Comparison of ENCODE assay signal across 15 cellular contexts in genomic region chr6:13765570-13765969, GRCh38. TPM values are rescaled to one million over a fixed set of nuclear protein-coding genes. Genes with fewer than 3 reads are reported as not detected.
DNase-seq lines count a peak whose midpoint lies in the region; ATAC-seq and TF ChIP-seq lines count a peak whose summit lies in the region.
"Had no signal": no experiment of that assay in that cellular context is flagged by ENCODE, and none has a peak within 500 bp of the region (broad histone marks: within the 10 kb centered on the region; RNA-seq: fewer than 3 reads in every experiment).

No MANE protein-coding gene starts in this region.

- H3K4me2 ChIP-seq in PC-9, result peak overlapping the region; percentile 24

- intact Hi-C loops in PC-9 (cut with micrococcal nuclease; ENCODE audit: unreplicated experiment), result loop anchor here (1.0 kb wide), 1 partner anchor 40 kb away; no protein-coding TSS in a partner anchor

- H2AFZ ChIP-seq in PC-9, result no peak overlapping the region; the same call in 1 of the 2 replicates

- H3K4me3 ChIP-seq in PC-9, result no peak overlapping the region
- H3K4me3 ChIP-seq: upper lobe of right lung had no signal

- H3F3A ChIP-seq in PC-9 (ENCODE audit: insufficient read depth, low read depth), result peaks cover 11% of the 10 kb centered on the region

- no peak for TF ChIP-seq CTCF in PC-9 (conservative IDR thresholded peaks at IDR 0.05)
- TF ChIP-seq CTCF in type B pancreatic cell (conservative IDR thresholded peaks at IDR 0.05), result no peak

- peaks cover 48% of the 10 kb centered on the region for H3K4me1 Mint-ChIP-seq in activated naive CD8-positive, alpha-beta T cell treated with anti-CD3 and anti-CD28 coated beads, Interleukin-2, amount 10 ng/mL, durations not matched to agents 7 days and 5 days
- H3K4me1 Mint-ChIP-seq in activated naive CD8-positive, alpha-beta T cell treated with anti-CD3 and anti-CD28 coated beads for 36 hours, result peaks cover 49% of the 10 kb centered on the region
- H3K4me1 Mint-ChIP-seq in type B pancreatic cell (ENCODE audit: unreplicated experiment), result peaks cover 31% of the 10 kb centered on the region

- H3K36me3 ChIP-seq in PC-9 (ENCODE audit: low read depth), result no peaks in the 10 kb centered on the region
- H3K36me3 ChIP-seq: upper lobe of right lung had no signal

- H3K36me3 Mint-ChIP-seq in activated naive CD8-positive, alpha-beta T cell treated with anti-CD3 and anti-CD28 coated beads, Interleukin-2, amount 10 ng/mL, durations not matched to agents 7 days and 5 days, result peaks cover 2% of the 10 kb centered on the region
- peaks cover 6% of the 10 kb centered on the region for H3K36me3 Mint-ChIP-seq in activated naive CD8-positive, alpha-beta T cell treated with anti-CD3 and anti-CD28 coated beads for 36 hours
- H3K36me3 Mint-ChIP-seq in type B pancreatic cell, result no peaks in the 10 kb centered on the region

- H3K27ac ChIP-seq in PC-9, result peak overlapping the region; percentile 30
- H3K27ac ChIP-seq: upper lobe of right lung had no signal

- BruUV-seq in PC-9 (replicated peaks; lab: Mats Ljungman, UMichigan), result TSS peak; percentile 82

- H3K27ac Mint-ChIP-seq in activated naive CD8-positive, alpha-beta T cell treated with anti-CD3 and anti-CD28 coated beads, Interleukin-2, amount 10 ng/mL, durations not matched to agents 7 days and 5 days, result peak overlapping the region; percentile 7
- no peak overlapping the region for H3K27ac Mint-ChIP-seq in activated naive CD8-positive, alpha-beta T cell treated with anti-CD3 and anti-CD28 coated beads for 36 hours
- peak overlapping the region; percentile 100 for H3K27ac Mint-ChIP-seq in type B pancreatic cell

- H3K27me3 Mint-ChIP-seq in activated naive CD8-positive, alpha-beta T cell treated with anti-CD3 and anti-CD28 coated beads, Interleukin-2, amount 10 ng/mL, durations not matched to agents 7 days and 5 days, result no peaks in the 10 kb centered on the region
- H3K27me3 Mint-ChIP-seq in activated naive CD8-positive, alpha-beta T cell treated with anti-CD3 and anti-CD28 coated beads for 36 hours, result peaks cover 13% of the 10 kb centered on the region
- no peaks in the 10 kb centered on the region for H3K27me3 Mint-ChIP-seq in type B pancreatic cell

- H3K9me2 ChIP-seq in PC-9 (ENCODE audit: insufficient read depth), result no peaks in the 10 kb centered on the region

- H3K4me1 ChIP-seq in PC-9 (replicated peaks; ENCODE audit: insufficient read depth), result peaks cover 12% of the 10 kb centered on the region

- H3K9me3 ChIP-seq in PC-9 (ENCODE audit: insufficient read depth, low read depth), result no peaks in the 10 kb centered on the region; the same call in none of the 2 replicates
- H3K9me3 ChIP-seq: upper lobe of right lung had no signal

- POLR2A ChIA-PET in activated naive CD8-positive, alpha-beta T cell treated with anti-CD3 and anti-CD28 coated beads, Interleukin-2, amount 10 ng/mL, durations not matched to agents 7 days and 5 days (lab: Charles Lee), result interaction anchor here (1.1 to 1.5 kb wide), 2 partner anchors 141 to 151 kb away, joined by 4 to 5 read pairs; partner anchors contain the start of gene NOL7
- POLR2A ChIA-PET in PC-9 (lab: Charles Lee; ENCODE audit: unreplicated experiment), result interaction anchor here (0.9 kb wide), 1 partner anchor 56 kb away, joined by 8 read pairs; no protein-coding TSS in a partner anchor

- CTCF ChIA-PET in PC-9 (lab: Charles Lee), result no interaction called here

- no peak for ATAC-seq in activated naive CD8-positive, alpha-beta T cell treated with anti-CD3 and anti-CD28 coated beads, Interleukin-2, amount 10 ng/mL, durations not matched to agents 7 days and 5 days (ENCODE audit: low read depth)
- ATAC-seq: upper lobe of right lung had no signal

- DNase-seq in activated naive CD8-positive, alpha-beta T cell treated with anti-CD3 and anti-CD28 coated beads, Interleukin-2, amount 10 ng/mL, durations not matched to agents 7 days and 5 days, result no peak
- DNase-seq in activated naive CD8-positive, alpha-beta T cell treated with anti-CD3 and anti-CD28 coated beads for 36 hours, result no peak
- DNase-seq in PC-9, result peak; percentile 23 to 42
- peak; percentile 47 for DNase-seq in fibroblast of peridontal ligament (ENCODE audit: extremely low read depth)
- DNase-seq in type B pancreatic cell (ENCODE audit: extremely low spot score, unreplicated experiment), result no peak
- DNase-seq in iPS-NIHi11 (ENCODE audit: low spot score), result no peak
- DNase-seq in COLO829 (ENCODE audit: low spot score), result no peak
- DNase-seq in midbrain (lab: John Stamatoyannopoulos, UW), result no peak
- DNase-seq: activated CD4-positive, alpha-beta T cell treated with anti-CD3 and anti-CD28 coated beads, Interleukin-2, amount 50 U/mL, for 4 hours; activated effector memory CD4-positive, alpha-beta T cell treated with Interleukin-2 at 50 U/mL for 16 hours; central memory CD4-positive, alpha-beta T cell; Karpas-422; NCI-H446; occipital lobe; upper lobe of right lung had no signal

- H4K20me1 ChIP-seq in PC-9 (ENCODE audit: insufficient read depth), result no peaks in the 10 kb centered on the region

- H3K9me3 Mint-ChIP-seq in activated naive CD8-positive, alpha-beta T cell treated with anti-CD3 and anti-CD28 coated beads, Interleukin-2, amount 10 ng/mL, durations not matched to agents 7 days and 5 days, result no peaks in the 10 kb centered on the region
- no peaks in the 10 kb centered on the region for H3K9me3 Mint-ChIP-seq in activated naive CD8-positive, alpha-beta T cell treated with anti-CD3 and anti-CD28 coated beads for 36 hours
- no peaks in the 10 kb centered on the region for H3K9me3 Mint-ChIP-seq in type B pancreatic cell

- H3K27me3 ChIP-seq in PC-9 (ENCODE audit: insufficient read depth, low read depth), result no peaks in the 10 kb centered on the region
- H3K27me3 ChIP-seq: upper lobe of right lung had no signal

- H3K79me2 ChIP-seq in PC-9 (ENCODE audit: low read depth), result no peaks in the 10 kb centered on the region

- no peak overlapping the region for H3K4me3 Mint-ChIP-seq in activated naive CD8-positive, alpha-beta T cell treated with anti-CD3 and anti-CD28 coated beads, Interleukin-2, amount 10 ng/mL, durations not matched to agents 7 days and 5 days
- H3K4me3 Mint-ChIP-seq in activated naive CD8-positive, alpha-beta T cell treated with anti-CD3 and anti-CD28 coated beads for 36 hours, result no peak overlapping the region
- H3K4me3 Mint-ChIP-seq in type B pancreatic cell, result peak overlapping the region; percentile 77

RNA-seq across cellular contexts. Expression of gene MCUR1, which starts 48.8 kb away (rescaled TPM):
- 10 to 100 TPM; 16.4 to 18.4 TPM for total RNA-seq in activated naive CD8-positive, alpha-beta T cell treated with anti-CD3 and anti-CD28 coated beads, Interleukin-2, amount 10 ng/mL, durations not matched to agents 7 days and 5 days
- 10 to 100 TPM; 42.1 to 45.5 TPM for total RNA-seq in activated naive CD8-positive, alpha-beta T cell treated with anti-CD3 and anti-CD28 coated beads for 36 hours
- total RNA-seq in PC-9 (2021), result 38.8 and 45.9 TPM in 2 replicates
- 25.3 and 31.6 TPM in 2 replicates for total RNA-seq in type B pancreatic cell (ENCODE audit: low replicate concordance)

RNA-seq across cellular contexts. Expression of gene RANBP9, which starts 53.9 kb away (rescaled TPM):
- 10 to 100 TPM; 55.3 to 56.3 TPM for total RNA-seq in activated naive CD8-positive, alpha-beta T cell treated with anti-CD3 and anti-CD28 coated beads, Interleukin-2, amount 10 ng/mL, durations not matched to agents 7 days and 5 days
- 10 to 100 TPM; 54.9 to 56.5 TPM for total RNA-seq in activated naive CD8-positive, alpha-beta T cell treated with anti-CD3 and anti-CD28 coated beads for 36 hours
- total RNA-seq in PC-9 (2021) (44.0 and 73.8 TPM in 2 replicates), type B pancreatic cell (ENCODE audit: low replicate concordance) (40.4 and 43.4 TPM in 2 replicates)

Comparison
In these comparisons a context has a peak if more than half of its experiments do, and no peak if none do; other contexts are left out.
1. DNase-seq: peak in PC-9 (2 of 2) and fibroblast of peridontal ligament (single experiment); none in activated naive CD8-positive, alpha-beta T cell treated with anti-CD3 and anti-CD28 coated beads, Interleukin-2, amount 10 ng/mL, durations not matched to agents 7 days and 5 days (single experiment), activated naive CD8-positive, alpha-beta T cell treated with anti-CD3 and anti-CD28 coated beads for 36 hours (single experiment), type B pancreatic cell (single experiment), iPS-NIHi11 (single experiment), COLO829 (single experiment) and midbrain (single experiment).